In the genomic region with DNA sequence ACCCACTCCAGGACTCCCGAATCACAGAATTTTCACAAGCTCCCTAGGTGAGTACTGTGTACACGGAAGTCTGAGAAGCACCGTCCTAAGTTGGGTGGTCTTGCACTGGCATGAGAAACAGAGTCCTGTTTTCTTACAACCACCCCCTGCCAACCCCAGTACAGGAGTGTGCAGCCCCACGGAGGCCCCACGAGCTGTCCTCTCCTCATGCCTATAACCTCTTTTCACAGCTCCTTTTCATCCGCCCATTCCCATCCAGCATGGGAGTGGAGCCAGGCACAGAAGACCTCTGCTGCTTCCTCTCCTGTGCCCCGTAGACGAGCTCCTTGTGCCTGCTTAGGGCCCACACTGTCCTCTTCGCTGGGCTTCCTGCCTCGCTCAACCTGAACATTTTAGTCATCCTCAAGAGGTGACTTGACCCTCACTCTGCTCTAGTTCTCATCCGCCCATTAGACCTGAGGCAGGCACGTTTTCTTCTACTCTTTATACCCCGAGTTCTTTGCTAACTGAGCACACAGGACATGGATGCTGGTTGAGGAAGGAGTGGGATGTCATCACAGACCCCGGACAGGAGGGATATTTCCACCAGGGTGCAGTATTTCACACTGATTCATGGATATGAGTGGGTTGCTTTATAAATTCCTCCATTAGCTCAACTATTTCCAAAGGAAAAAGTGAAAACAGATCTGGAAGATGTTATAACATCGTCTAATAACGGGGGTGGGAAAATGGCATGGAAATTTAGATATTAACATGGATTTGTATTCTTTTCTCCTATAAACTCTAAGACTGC, we compare ENCODE assay signal across 8 cellular contexts.
DNase-seq lines count a peak whose midpoint lies in the region; ATAC-seq and TF ChIP-seq lines count a peak whose summit lies in the region.

No MANE protein-coding gene starts in this region.

- no peaks in the 10 kb centered on the region for H3K9me3 Mint-ChIP-seq in activated T-helper 2 cell treated with anti-CD3 and anti-CD28 coated beads, Interferon-gamma antibody, Interleukin-2, Interleukin-4, amounts not matched to agents 10 μg/mL and 5 μg/mL and 100 μg/mL, durations not matched to agents 14 hours and 24 hours and 36 hours

- peak; percentile 26 for TF ChIP-seq CTCF in parathyroid adenoma (IDR thresholded peaks at IDR 0.05)

- peak; percentile 14 for DNase-seq in G401 (ENCODE audit: low spot score)
- DNase-seq in SK-MEL-5 (ENCODE audit: low read depth, low spot score): peak; percentile 68
- DNase-seq in globus pallidus (ENCODE audit: low spot score): peak; percentile 69
- DNase-seq in activated T-helper 2 cell treated with anti-CD3 and anti-CD28 coated beads, Interferon-gamma antibody, Interleukin-2, Interleukin-4, amounts not matched to agents 10 μg/mL and 5 μg/mL and 100 μg/mL, durations not matched to agents 14 hours and 24 hours and 36 hours (ENCODE audit: low spot score): no peak
- DNase-seq in H7: no peak
- no peak for DNase-seq in GF-D8 (lab: John Stamatoyannopoulos, UW)

- H3K27me3 ChIP-seq in parathyroid adenoma (ENCODE audit: control insufficient read depth, insufficient read depth, low read length) (no peaks in the 10 kb centered on the region), H7 (ENCODE audit: control insufficient read depth, insufficient read depth, low read length) (no peaks in the 10 kb centered on the region)

- H2AFZ ChIP-seq in parathyroid adenoma: no peak overlapping the region

- no peak for ATAC-seq in HG03571 (IDR thresholded peaks at IDR 0.05; ENCODE audit: unreplicated experiment)

- no peaks in the 10 kb centered on the region for H3K9me3 ChIP-seq in parathyroid adenoma (ENCODE audit: control insufficient read depth, low read length)

- no peak overlapping the region for H3K4me2 ChIP-seq in parathyroid adenoma (ENCODE audit: low read length)

- no peak overlapping the region for H3K27ac ChIP-seq in parathyroid adenoma

- H3K27ac Mint-ChIP-seq in activated T-helper 2 cell treated with anti-CD3 and anti-CD28 coated beads, Interferon-gamma antibody, Interleukin-2, Interleukin-4, amounts not matched to agents 10 μg/mL and 5 μg/mL and 100 μg/mL, durations not matched to agents 14 hours and 24 hours and 36 hours: no peak overlapping the region

- H3K4me3 ChIP-seq in parathyroid adenoma (ENCODE audit: low read depth, low read length) (no peak overlapping the region), H7 (ENCODE audit: insufficient read depth, low read depth, low read length) (no peak overlapping the region)

- H3K4me3 Mint-ChIP-seq in activated T-helper 2 cell treated with anti-CD3 and anti-CD28 coated beads, Interferon-gamma antibody, Interleukin-2, Interleukin-4, amounts not matched to agents 10 μg/mL and 5 μg/mL and 100 μg/mL, durations not matched to agents 14 hours and 24 hours and 36 hours (ENCODE audit: low read depth): no peak overlapping the region

- H3K9ac ChIP-seq in parathyroid adenoma: no peak overlapping the region

- in situ Hi-C loops in G401 (cut with HindIII; ENCODE audit: low sequenced_read_pairs): no loop called here
- in situ Hi-C loops in SK-MEL-5 (cut with HindIII; ENCODE audit: low pct_unique_long_range_greater_than_20kb, low sequenced_read_pairs): no loop called here

- peaks cover 1% of the 10 kb centered on the region for H3K27me3 Mint-ChIP-seq in activated T-helper 2 cell treated with anti-CD3 and anti-CD28 coated beads, Interferon-gamma antibody, Interleukin-2, Interleukin-4, amounts not matched to agents 10 μg/mL and 5 μg/mL and 100 μg/mL, durations not matched to agents 14 hours and 24 hours and 36 hours (ENCODE audit: low read depth)

- H3K36me3 Mint-ChIP-seq in activated T-helper 2 cell treated with anti-CD3 and anti-CD28 coated beads, Interferon-gamma antibody, Interleukin-2, Interleukin-4, amounts not matched to agents 10 μg/mL and 5 μg/mL and 100 μg/mL, durations not matched to agents 14 hours and 24 hours and 36 hours (ENCODE audit: low read depth): no peaks in the 10 kb centered on the region

- intact Hi-C loops in activated T-helper 2 cell treated with anti-CD3 and anti-CD28 coated beads, Interferon-gamma antibody, Interleukin-2, Interleukin-4, amounts not matched to agents 10 μg/mL and 5 μg/mL and 100 μg/mL, durations not matched to agents 14 hours and 24 hours and 36 hours (cut with micrococcal nuclease): no loop called here

- no peaks in the 10 kb centered on the region for H3K36me3 ChIP-seq in parathyroid adenoma (ENCODE audit: control insufficient read depth, insufficient read depth, low read length)
- no peaks in the 10 kb centered on the region for H3K36me3 ChIP-seq in H7 (replicated peaks; ENCODE audit: control insufficient read depth, insufficient read depth, low read length)

- H3K4me1 Mint-ChIP-seq in activated T-helper 2 cell treated with anti-CD3 and anti-CD28 coated beads, Interferon-gamma antibody, Interleukin-2, Interleukin-4, amounts not matched to agents 10 μg/mL and 5 μg/mL and 100 μg/mL, durations not matched to agents 14 hours and 24 hours and 36 hours (ENCODE audit: low read depth): no peaks in the 10 kb centered on the region

- no peaks in the 10 kb centered on the region for H3K4me1 ChIP-seq in parathyroid adenoma

- no peaks in the 10 kb centered on the region for H3K79me2 ChIP-seq in parathyroid adenoma

Comparison
In these comparisons a context has a peak if more than half of its experiments do, and no peak if none do; other contexts are left out.
1. DNase-seq: peak in G401 (single experiment), SK-MEL-5 (single experiment) and globus pallidus (single experiment); none in activated T-helper 2 cell treated with anti-CD3 and anti-CD28 coated beads, Interferon-gamma antibody, Interleukin-2, Interleukin-4, amounts not matched to agents 10 μg/mL and 5 μg/mL and 100 μg/mL, durations not matched to agents 14 hours and 24 hours and 36 hours (single experiment), H7 (single experiment) and GF-D8 (single experiment).